1 cellular context compared by ENCODE assay signal in the genomic region with DNA sequence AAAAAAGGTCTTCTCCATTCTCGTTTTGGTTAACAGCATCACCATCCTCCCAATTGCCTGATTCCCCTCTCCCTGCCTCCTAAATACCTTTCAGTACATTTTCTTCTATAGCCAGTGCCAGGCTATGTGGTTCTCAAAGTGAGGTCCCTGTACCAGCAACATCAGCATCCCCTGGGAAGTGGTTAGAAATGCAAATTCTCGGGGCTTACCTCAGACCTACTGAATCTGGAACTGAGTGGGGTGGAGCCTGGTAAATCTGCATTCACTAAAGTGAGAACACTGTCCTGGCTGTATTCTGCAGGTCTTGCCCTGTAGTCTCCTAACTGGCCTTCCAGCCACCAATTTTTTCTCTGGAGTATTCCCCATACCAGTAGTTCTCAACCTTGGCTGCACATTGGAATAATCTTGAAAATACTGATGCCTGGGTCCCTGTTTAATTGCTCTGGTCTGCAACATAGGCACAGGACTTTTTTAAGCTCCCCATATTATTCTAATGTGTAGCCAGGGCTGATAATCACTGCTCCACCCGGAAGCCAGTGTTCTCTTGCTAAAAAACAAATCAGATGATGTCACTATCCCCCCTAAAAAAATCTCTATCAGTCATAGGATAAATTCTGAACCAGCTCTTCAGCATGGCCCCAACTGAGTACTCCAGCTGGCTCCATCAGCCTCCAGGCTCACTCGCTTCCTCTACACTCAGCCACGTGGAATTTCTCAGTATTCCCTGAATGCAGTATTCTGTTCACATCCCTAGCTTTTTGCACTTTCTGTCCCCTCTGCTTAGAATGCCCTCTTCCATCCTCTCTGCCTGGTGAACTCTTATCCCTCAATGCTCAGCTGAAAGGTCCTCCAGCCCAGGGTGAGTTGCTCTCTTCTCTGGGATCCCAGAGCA.
TF ChIP-seq lines count a peak whose summit lies in the region.

No MANE protein-coding gene starts in this region.

TF ChIP-seq in SK-N-SH treated with all-trans-retinoic acid at 6 μM for 48 hours, 23 proteins besides CTCF, POLR2A, EP300 and RAD21 (continued from another document):
- no peak for TF ChIP-seq PATZ1 (CRISPR knock-in tag; IDR thresholded peaks at IDR 0.05; ENCODE audit: borderline replicate concordance)
- TF ChIP-seq ZC3H10 (CRISPR knock-in tag; IDR thresholded peaks at IDR 0.05) = no peak
- no peak for TF ChIP-seq ZFP30 (CRISPR knock-in tag; IDR thresholded peaks at IDR 0.05)
- TF ChIP-seq CSDC2 (CRISPR knock-in tag; IDR thresholded peaks at IDR 0.05) = no peak
- TF ChIP-seq ZNF70 (CRISPR knock-in tag; IDR thresholded peaks at IDR 0.05) = no peak
- TF ChIP-seq PPARA (CRISPR knock-in tag; IDR thresholded peaks at IDR 0.05; ENCODE audit: borderline replicate concordance) = no peak
